Comparison of ENCODE assay signal across 19 cellular contexts in genomic region chr9:92489209-92489608, GRCh38. TPM values are rescaled to one million over a fixed set of nuclear protein-coding genes. Genes with fewer than 3 reads are reported as not detected.
DNase-seq lines count a peak whose midpoint lies in the region; ATAC-seq, FAIRE-seq and TF ChIP-seq lines count a peak whose summit lies in the region.
"Had no signal": no experiment of that assay in that cellular context is flagged by ENCODE, and none has a peak within 500 bp of the region (broad histone marks: within the 10 kb centered on the region; RNA-seq: fewer than 3 reads in every experiment).

No MANE protein-coding gene starts in this region.

- no peaks in the 10 kb centered on the region for H3K36me3 Mint-ChIP-seq in astrocyte (ENCODE audit: low read depth, unreplicated experiment)

- H3K27me3 ChIP-seq in astrocyte (ENCODE audit: insufficient read depth, low read length) (no peaks in the 10 kb centered on the region), gastroesophageal sphincter (no peaks in the 10 kb centered on the region), tibial artery (no peaks in the 10 kb centered on the region)
- H3K27me3 ChIP-seq: BLaER1 treated with 17β-estradiol and CSF1 and Interleukin-3, amounts not matched to agents 10 nM and 100 nM; dorsolateral prefrontal cortex; thyroid gland had no signal

- TF ChIP-seq EP300 in gastroesophageal sphincter (IDR thresholded peaks at IDR 0.05), result no peak

- H3K36me3 ChIP-seq in astrocyte (ENCODE audit: insufficient read depth, low read length) (no peaks in the 10 kb centered on the region), gastroesophageal sphincter (no peaks in the 10 kb centered on the region), tibial artery (no peaks in the 10 kb centered on the region)
- H3K36me3 ChIP-seq: BLaER1 treated with 17β-estradiol and CSF1 and Interleukin-3, amounts not matched to agents 10 nM and 100 nM; thyroid gland had no signal

- FAIRE-seq in HTR-8/SVneo (lab: Jason Lieb, UNC) (no peak), astrocyte (lab: Jason Lieb, UNC) (peak; percentile 29)
- FAIRE-seq: islet of Langerhans, RCC 7860 had no signal

- no peak for TF ChIP-seq POLR2A in gastroesophageal sphincter (IDR thresholded peaks at IDR 0.05)

- H3K9me3 ChIP-seq in astrocyte (ENCODE audit: insufficient read depth, low read depth, low read length) (no peaks in the 10 kb centered on the region), gastroesophageal sphincter (no peaks in the 10 kb centered on the region), tibial artery (no peaks in the 10 kb centered on the region)
- H3K9me3 ChIP-seq: BLaER1 treated with 17β-estradiol and CSF1 and Interleukin-3, amounts not matched to agents 10 nM and 100 nM; thyroid gland had no signal

- ATAC-seq in gastroesophageal sphincter (no peak), HG03196 (IDR thresholded peaks at IDR 0.05; ENCODE audit: unreplicated experiment) (no peak), left lobe of liver (no peak), GM19467 (IDR thresholded peaks at IDR 0.05; ENCODE audit: unreplicated experiment) (no peak)
- ATAC-seq: activated naive CD8-positive, alpha-beta T cell treated with anti-CD3 and anti-CD28 coated beads, Interleukin-2, amount 50 U/mL, for 24 hours had no signal

- peak overlapping the region; percentile 30 for H3K4me2 ChIP-seq in astrocyte (ENCODE audit: low read length)

- H3K4me1 Mint-ChIP-seq in astrocyte (ENCODE audit: low read depth, unreplicated experiment), result peaks cover 23% of the 10 kb centered on the region
- H3K4me1 Mint-ChIP-seq: activated naive CD8-positive, alpha-beta T cell treated with anti-CD3 and anti-CD28 coated beads, Interleukin-2, amount 50 U/mL, for 24 hours had no signal

- no peak overlapping the region for H3K4me3 ChIP-seq in astrocyte (ENCODE audit: insufficient read depth, low read depth, low read length)
- no peak overlapping the region for H3K4me3 ChIP-seq in gastroesophageal sphincter
- H3K4me3 ChIP-seq in tibial artery, result no peak overlapping the region
- H3K4me3 ChIP-seq: BLaER1 treated with 17β-estradiol and CSF1 and Interleukin-3, amounts not matched to agents 10 nM and 100 nM; dorsolateral prefrontal cortex; thyroid gland had no signal

- no peaks in the 10 kb centered on the region for H3K9me3 Mint-ChIP-seq in astrocyte (ENCODE audit: unreplicated experiment)
- H3K9me3 Mint-ChIP-seq: activated naive CD8-positive, alpha-beta T cell treated with anti-CD3 and anti-CD28 coated beads, Interleukin-2, amount 50 U/mL, for 24 hours had no signal

- 23 to 29% methylated on average over 2 of the region's 2 CpGs for WGBS in gastroesophageal sphincter (ENCODE audit: low coverage in 1 of 2), 2 donors

- no peak overlapping the region for H3K4me3 Mint-ChIP-seq in astrocyte (ENCODE audit: unreplicated experiment)
- H3K4me3 Mint-ChIP-seq: activated naive CD8-positive, alpha-beta T cell treated with anti-CD3 and anti-CD28 coated beads, Interleukin-2, amount 50 U/mL, for 24 hours had no signal

- H4K20me1 ChIP-seq in astrocyte (ENCODE audit: insufficient read depth, low read length), result no peaks in the 10 kb centered on the region
- H4K20me1 ChIP-seq: BLaER1 treated with 17β-estradiol and CSF1 and Interleukin-3, amounts not matched to agents 10 nM and 100 nM had no signal

- H2AFZ ChIP-seq in astrocyte (ENCODE audit: low read depth, low read length), result no peak overlapping the region

- H3K4me1 ChIP-seq in astrocyte (ENCODE audit: insufficient read depth, low read length) (peaks cover 12% of the 10 kb centered on the region), gastroesophageal sphincter (peaks cover 4 to 68% (median 8%) of the 10 kb centered on the region in 3 donors), tibial artery (peaks cover 0 to 61% (median 18%) of the 10 kb centered on the region in 4 donors)
- H3K4me1 ChIP-seq: thyroid gland had no signal

- H3K27ac Mint-ChIP-seq in astrocyte (ENCODE audit: unreplicated experiment), result peak overlapping the region; percentile 55
- H3K27ac Mint-ChIP-seq: activated naive CD8-positive, alpha-beta T cell treated with anti-CD3 and anti-CD28 coated beads, Interleukin-2, amount 50 U/mL, for 24 hours; progenitor cell of endocrine pancreas had no signal

- H3K27me3 Mint-ChIP-seq in astrocyte (ENCODE audit: low read depth, unreplicated experiment), result no peaks in the 10 kb centered on the region
- H3K27me3 Mint-ChIP-seq: activated naive CD8-positive, alpha-beta T cell treated with anti-CD3 and anti-CD28 coated beads, Interleukin-2, amount 50 U/mL, for 24 hours; progenitor cell of endocrine pancreas had no signal

- DNase-seq in HTR-8/SVneo (ENCODE audit: insufficient read length, low spot score) (peak; percentile 15), astrocyte (ENCODE audit: low read depth) (peak; percentile 73), tibial artery (no peak), left lobe of liver (ENCODE audit: low spot score) (no peak)
- DNase-seq: activated CD4-positive, CD25-positive, alpha-beta regulatory T cell treated with anti-CD3 and anti-CD28 coated beads, Interleukin-2, amount 50 U/mL, for 72 hours; activated naive CD8-positive, alpha-beta T cell treated with anti-CD3 and anti-CD28 coated beads, Interleukin-2, amount 50 U/mL, for 24 hours; DND-41; dorsolateral prefrontal cortex; NCI-H510A treated with DMSO at 0.1 percent for 48 hours; T-helper 2 cell; thyroid gland had no signal

- H3K79me2 ChIP-seq in astrocyte (ENCODE audit: insufficient read depth, low read length), result no peaks in the 10 kb centered on the region

- TF ChIP-seq CTCF in astrocyte (IDR thresholded peaks at IDR 0.05; ENCODE audit: insufficient read depth, low read depth, low read length) (no peak), gastroesophageal sphincter (IDR thresholded peaks at IDR 0.05) (no peak), tibial artery (IDR thresholded peaks at IDR 0.05) (no peak)

- intact Hi-C loops in tibial artery (cut with DNase I; ENCODE audit: low total_unique reads), result no loop called here

- H3K9ac ChIP-seq in astrocyte (ENCODE audit: low read length), result peak overlapping the region; percentile 29
- H3K9ac ChIP-seq: BLaER1 treated with 17β-estradiol and CSF1 and Interleukin-3, amounts not matched to agents 10 nM and 100 nM had no signal

- H3K27ac ChIP-seq in astrocyte (ENCODE audit: low read depth, low read length), result no peak overlapping the region
- peak overlapping the region; percentile 57 to 71 (median 66) for H3K27ac ChIP-seq in gastroesophageal sphincter
- H3K27ac ChIP-seq in tibial artery, result peak overlapping the region; percentile 71 to 81
- H3K27ac ChIP-seq: BLaER1 treated with 17β-estradiol and CSF1 and Interleukin-3, amounts not matched to agents 10 nM and 100 nM; thyroid gland had no signal

RNA-seq across cellular contexts. Expression of gene ASPN, which starts 6.9 kb away (rescaled TPM):
- total RNA-seq in astrocyte (not detected in 2 replicates), gastroesophageal sphincter (10 to 100 TPM in 3 of 4 donors, 1 to 10 TPM in 1; 5.3 to 46.4 (median 27.3) TPM), left lobe of liver (5.4 TPM)
- total RNA-seq: glomerular endothelial cell, progenitor cell of endocrine pancreas had no signal

RNA-seq across cellular contexts. Expression of gene ECM2, which starts 46.6 kb away (rescaled TPM):
- total RNA-seq in astrocyte, result 0.18 and 0.22 TPM in 2 replicates
- 10 to 100 TPM in 3 of 4 donors, 1 to 10 TPM in 1; 8.2 to 20.1 (median 14.2) TPM for total RNA-seq in gastroesophageal sphincter
- total RNA-seq in left lobe of liver, result 21.0 TPM
- total RNA-seq: glomerular endothelial cell had no signal

Comparison
In these comparisons a context has a peak if more than half of its experiments do, and no peak if none do; other contexts are left out.
1. DNase-seq: peak in HTR-8/SVneo (single experiment) and astrocyte (single experiment); none in tibial artery (0 of 2) and left lobe of liver (single experiment).